Comparison of ENCODE assay signal across 20 cellular contexts in the genomic region with DNA sequence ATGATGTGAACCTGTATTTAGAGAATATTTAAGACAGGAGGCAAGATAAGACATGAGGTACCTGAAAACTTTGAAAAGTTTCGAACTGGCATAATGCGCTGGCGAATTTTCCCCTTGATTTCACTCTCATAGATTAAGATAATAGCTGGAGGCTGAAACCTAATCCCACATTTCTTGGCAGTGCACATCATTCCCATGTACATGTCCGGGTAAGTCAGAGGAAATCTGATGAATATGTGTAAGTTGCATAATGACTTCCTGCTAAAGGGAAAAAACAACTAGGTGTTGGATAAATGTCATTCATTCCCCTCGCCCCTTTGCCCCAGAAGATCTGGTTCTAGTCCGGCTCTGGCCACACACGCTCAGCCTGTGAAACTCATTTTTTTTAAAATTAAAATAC.
"Had no signal": no experiment of that assay in that cellular context is flagged by ENCODE, and none has a peak within 500 bp of the region (broad histone marks: within the 10 kb centered on the region; RNA-seq: fewer than 3 reads in every experiment).

No MANE protein-coding gene starts in this region.

- H3K9me3 ChIP-seq: body of pancreas, colonic mucosa, left lung, mucosa of descending colon had no signal

- H3K27me3 ChIP-seq: body of pancreas, colonic mucosa, left lung had no signal

- DNase-seq: activated CD4-positive, alpha-beta T cell treated with anti-CD3 and anti-CD28 coated beads, Interleukin-2, amount 10 ng/mL, durations not matched to agents 24 days and 14 days; activated CD4-positive, CD25-positive, alpha-beta regulatory T cell; activated CD8-positive, alpha-beta T cell treated with anti-CD3 and anti-CD28 coated beads for 36 hours; activated naive CD4-positive, alpha-beta T cell; activated naive CD8-positive, alpha-beta T cell treated with anti-CD3 and anti-CD28 coated beads for 36 hours; activated T-cell treated with anti-CD3 and anti-CD28 coated beads, Interleukin-2, amount 50 U/mL, for 1 hour; amygdala; body of pancreas; central memory CD4-positive, alpha-beta T cell; colonic mucosa; hypothalamus; left lung; mucosa of descending colon; naive B cell; retina; stimulated activated naive CD4-positive, alpha-beta T cell; T-helper 9 cell had no signal

- H3K36me3 Mint-ChIP-seq: naive B cell had no signal

- H3K27ac Mint-ChIP-seq: activated CD4-positive, alpha-beta T cell treated with anti-CD3 and anti-CD28 coated beads, Interleukin-2, amount 10 ng/mL, durations not matched to agents 24 days and 14 days; activated CD8-positive, alpha-beta T cell treated with anti-CD3 and anti-CD28 coated beads for 36 hours; activated naive CD8-positive, alpha-beta T cell treated with anti-CD3 and anti-CD28 coated beads for 36 hours; activated T-helper 17 cell treated with anti-CD3 and anti-CD28 coated beads, Interleukin-2, amount 50 U/mL, for 72 hours had no signal

- FAIRE-seq: frontal cortex had no signal

- H3K4me3 Mint-ChIP-seq: activated CD4-positive, alpha-beta T cell treated with anti-CD3 and anti-CD28 coated beads, Interleukin-2, amount 10 ng/mL, durations not matched to agents 24 days and 14 days; activated CD8-positive, alpha-beta T cell treated with anti-CD3 and anti-CD28 coated beads for 36 hours; activated naive CD8-positive, alpha-beta T cell treated with anti-CD3 and anti-CD28 coated beads for 36 hours; activated T-helper 17 cell treated with anti-CD3 and anti-CD28 coated beads, Interleukin-2, amount 50 U/mL, for 72 hours; naive B cell; neural crest cell had no signal

- ATAC-seq: activated CD8-positive, alpha-beta T cell treated with anti-CD3 and anti-CD28 coated beads for 36 hours; activated T-helper 17 cell treated with anti-CD3 and anti-CD28 coated beads, Interleukin-2, amount 50 U/mL, for 72 hours; body of pancreas; left lung; mucosa of descending colon had no signal

- H3K4me3 ChIP-seq: body of pancreas, colonic mucosa, left lung, mucosa of descending colon had no signal

- H3K9me3 Mint-ChIP-seq: activated CD4-positive, alpha-beta T cell treated with anti-CD3 and anti-CD28 coated beads, Interleukin-2, amount 10 ng/mL, durations not matched to agents 24 days and 14 days; activated CD8-positive, alpha-beta T cell treated with anti-CD3 and anti-CD28 coated beads for 36 hours; activated T-helper 17 cell treated with anti-CD3 and anti-CD28 coated beads, Interleukin-2, amount 50 U/mL, for 72 hours; naive B cell; neural crest cell had no signal

- H3K27ac ChIP-seq: body of pancreas, colonic mucosa, left lung had no signal

- H3K27me3 Mint-ChIP-seq: activated CD4-positive, alpha-beta T cell treated with anti-CD3 and anti-CD28 coated beads, Interleukin-2, amount 10 ng/mL, durations not matched to agents 24 days and 14 days; activated CD8-positive, alpha-beta T cell treated with anti-CD3 and anti-CD28 coated beads for 36 hours; activated naive CD8-positive, alpha-beta T cell treated with anti-CD3 and anti-CD28 coated beads for 36 hours; activated T-helper 17 cell treated with anti-CD3 and anti-CD28 coated beads, Interleukin-2, amount 50 U/mL, for 72 hours; naive B cell had no signal

- H3K36me3 ChIP-seq: colonic mucosa, left lung had no signal
